ENCODE assay signal across 8 cellular contexts in genomic region chr1:42846257-42847110, GRCh38. TPM values are rescaled to one million over a fixed set of nuclear protein-coding genes. Genes with fewer than 3 reads are reported as not detected.
A peak's percentile ranks its signal among the peaks of the same experiment; 100 is the strongest.
DNase-seq lines count a peak whose midpoint lies in the region; ATAC-seq and TF ChIP-seq lines count a peak whose summit lies in the region.

A gene with protein sequence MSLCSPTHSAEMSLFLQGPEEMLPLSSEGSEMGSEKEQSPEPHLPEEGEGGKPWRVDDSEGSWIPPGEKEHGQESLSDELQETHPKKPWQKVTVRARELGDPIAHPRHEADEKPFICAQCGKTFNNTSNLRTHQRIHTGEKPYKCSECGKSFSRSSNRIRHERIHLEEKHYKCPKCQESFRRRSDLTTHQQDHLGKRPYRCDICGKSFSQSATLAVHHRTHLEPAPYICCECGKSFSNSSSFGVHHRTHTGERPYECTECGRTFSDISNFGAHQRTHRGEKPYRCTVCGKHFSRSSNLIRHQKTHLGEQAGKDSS (plus strand): TSS chr1:42846613. CDS start chr1:42849659, 3,046 bp downstream.

- peak within 1 kb of the TSS; percentile 90 for H3K4me2 ChIP-seq in OCI-LY3 (ENCODE audit: low read length)

- H3K4me1 ChIP-seq in HUES64 (ENCODE audit: insufficient read depth, low read length) (peaks cover 20% of the 10 kb centered on the region), OCI-LY3 (ENCODE audit: low read length) (peaks cover 13% of the 10 kb centered on the region), mononuclear cell (ENCODE audit: insufficient read depth, low read length) (peaks cover 23% of the 10 kb centered on the region)

- H4K20me1 ChIP-seq in OCI-LY3 (ENCODE audit: insufficient read depth, low read length): no peaks in the 10 kb centered on the region

- WGBS in HUES64: under 1% methylated on average over 50 of the region's 50 CpGs

- H3K79me2 ChIP-seq in OCI-LY3 (ENCODE audit: low read length): peaks cover 21% of the 10 kb centered on the region

- H3K9ac ChIP-seq in HUES64 (ENCODE audit: low read depth, low read length): peak within 1 kb of the TSS; percentile 82
- H3K9ac ChIP-seq in OCI-LY3 (ENCODE audit: low read length): peak within 1 kb of the TSS; percentile 91

- H3K9me3 ChIP-seq in HUES64 (ENCODE audit: insufficient read depth, low read depth, low read length) (no peaks in the 10 kb centered on the region), OCI-LY3 (ENCODE audit: insufficient read depth, low read length) (no peaks in the 10 kb centered on the region), mononuclear cell (ENCODE audit: low read depth, low read length) (no peaks in the 10 kb centered on the region)

- H3K4me3 ChIP-seq in HUES64 (ENCODE audit: low read length): peak within 1 kb of the TSS; percentile 87
- peak within 1 kb of the TSS; percentile 88 for H3K4me3 ChIP-seq in OCI-LY3 (ENCODE audit: low read length)
- peak within 1 kb of the TSS; percentile 88 for H3K4me3 ChIP-seq in epithelial cell of esophagus (ENCODE audit: low read length)
- peak within 1 kb of the TSS; percentile 85 for H3K4me3 ChIP-seq in mononuclear cell (ENCODE audit: low read length)

- DNase-seq in DMS 273 treated with DMSO at 0.1 percent for 48 hours (lab: John Stamatoyannopoulos, UW) (peak; percentile 98), activated T-cell treated with anti-CD3 and anti-CD28 coated beads for 1 hour (ENCODE audit: low read depth) (peak; percentile 75), epithelial cell of esophagus (ENCODE audit: low read depth) (peak; percentile 98)
- peak; percentile 64 to 79 for DNase-seq in stimulated activated CD8-positive, alpha-beta memory T cell treated with anti-CD3 and anti-CD28 coated beads, Interleukin-4, amount 100 ng/mL, for 1 hour (ENCODE audit: low read depth in 2 of 2, low spot score in 1 of 2)

- H2AFZ ChIP-seq in OCI-LY3 (ENCODE audit: low read depth, low read length): peak within 1 kb of the TSS; percentile 97

- H3K27me3 ChIP-seq in HUES64 (ENCODE audit: insufficient read depth, low read length) (no peaks in the 10 kb centered on the region), OCI-LY3 (ENCODE audit: low read depth, low read length) (no peaks in the 10 kb centered on the region), mononuclear cell (ENCODE audit: insufficient read depth, low read length) (no peaks in the 10 kb centered on the region)

- H3K27ac ChIP-seq in HUES64 (ENCODE audit: low read depth, low read length) (no peak within 1 kb of the TSS), OCI-LY3 (ENCODE audit: low read length) (peak within 1 kb of the TSS; percentile 41)

- peak; percentile 30; the same call in 1 of the 2 replicates for TF ChIP-seq CTCF in OCI-LY3 (IDR thresholded peaks at IDR 0.05; ENCODE audit: low read depth, low read length)
- TF ChIP-seq CTCF in epithelial cell of esophagus (IDR thresholded peaks at IDR 0.05; ENCODE audit: insufficient read depth, low read depth, low read length, missing control alignments): peak; percentile 55

- H3K36me3 ChIP-seq in HUES64 (ENCODE audit: insufficient read depth, low read length): peaks cover 31% of the 10 kb centered on the region
- peaks cover 13% of the 10 kb centered on the region for H3K36me3 ChIP-seq in OCI-LY3 (replicated peaks; ENCODE audit: low read depth, low read length)

- ATAC-seq in GM21447 (IDR thresholded peaks at IDR 0.05; ENCODE audit: unreplicated experiment): peak; percentile 94

RNA-seq across cellular contexts. Expression of the gene that starts here (rescaled TPM):
- polyA plus RNA-seq in HUES64 (2013, experiment 1 of 2): 13.3 TPM
- 13.6 TPM for polyA plus RNA-seq in HUES64 (2013, experiment 2 of 2)
- 1.6 TPM for total RNA-seq in mononuclear cell
